20 cellular contexts compared by ENCODE assay signal in the genomic region with DNA sequence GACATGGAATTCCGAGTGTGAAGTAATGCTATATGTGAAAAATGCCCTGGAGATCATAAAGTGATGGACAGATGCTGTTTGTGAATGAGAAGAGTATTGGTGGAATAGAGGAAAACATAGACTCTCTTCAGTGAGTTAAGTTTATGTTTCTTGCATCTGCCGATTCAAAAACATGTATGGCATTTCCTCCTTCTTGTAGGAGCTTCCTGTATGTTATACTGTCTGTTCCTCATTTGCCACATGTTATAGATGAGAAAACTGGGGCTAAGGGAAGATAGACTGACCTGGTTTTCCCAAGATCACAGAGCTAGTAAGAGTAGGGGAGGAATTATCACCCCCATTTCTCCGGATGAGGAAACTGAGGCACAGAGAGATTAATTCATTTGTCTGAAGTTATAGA. TPM values are rescaled to one million over a fixed set of nuclear protein-coding genes. Genes with fewer than 3 reads are reported as not detected.
DNase-seq lines count a peak whose midpoint lies in the region; ATAC-seq and TF ChIP-seq lines count a peak whose summit lies in the region.
"Had no signal": no experiment of that assay in that cellular context is flagged by ENCODE, and none has a peak within 500 bp of the region (broad histone marks: within the 10 kb centered on the region; RNA-seq: fewer than 3 reads in every experiment).

No MANE protein-coding gene starts in this region.

- peaks cover 0 to 2% (median 0%) of the 10 kb centered on the region in 7 donors for H3K9me3 Mint-ChIP-seq in CD4-positive, CD25-positive, alpha-beta regulatory T cell
- H3K9me3 Mint-ChIP-seq in naive B cell (no peaks in the 10 kb centered on the region), glutamatergic neuron (ENCODE audit: unreplicated experiment) (no peaks in the 10 kb centered on the region)
- H3K9me3 Mint-ChIP-seq: activated T-cell treated with anti-CD3 and anti-CD28 coated beads, Interleukin-2, amount 50 U/mL, for 24 hours; CD4-positive, alpha-beta memory T cell had no signal

- H3K4me3 Mint-ChIP-seq in CD4-positive, CD25-positive, alpha-beta regulatory T cell = peak overlapping the region in 2 of 4 donors; percentile 1 to 17
- H3K4me3 Mint-ChIP-seq in naive B cell = peak overlapping the region in 7 of 8 donors; percentile 40 to 73 (median 57)
- no peak overlapping the region for H3K4me3 Mint-ChIP-seq in glutamatergic neuron (ENCODE audit: unreplicated experiment)
- H3K4me3 Mint-ChIP-seq: activated CD4-positive, alpha-beta T cell treated with anti-CD3 and anti-CD28 coated beads, Interleukin-2, amount 10 ng/mL, durations not matched to agents 7 days and 5 days; activated naive CD8-positive, alpha-beta T cell treated with anti-CD3 and anti-CD28 coated beads, Interleukin-2, amount 10 ng/mL, durations not matched to agents 7 days and 5 days; activated T-cell treated with anti-CD3 and anti-CD28 coated beads, Interleukin-2, amount 50 U/mL, for 24 hours; CD4-positive, alpha-beta memory T cell had no signal

- TF ChIP-seq CTCF in glutamatergic neuron (IDR thresholded peaks at IDR 0.05; ENCODE audit: partially characterized antibody, unreplicated experiment) = no peak

- no peaks in the 10 kb centered on the region for H3K9me3 ChIP-seq in CD4-positive, CD25-positive, alpha-beta regulatory T cell (ENCODE audit: control insufficient read depth in 2 of 2, low read length in 2 of 2)
- H3K9me3 ChIP-seq in adipocyte (ENCODE audit: control insufficient read depth, low read length) = no peaks in the 10 kb centered on the region
- H3K9me3 ChIP-seq: heart left ventricle, thoracic aorta had no signal

- no peak overlapping the region for H3K4me3 ChIP-seq in CD4-positive, CD25-positive, alpha-beta regulatory T cell (ENCODE audit: low read depth, low read length)
- H3K4me3 ChIP-seq in adipocyte (ENCODE audit: low read length) = peak overlapping the region; percentile 31
- H3K4me3 ChIP-seq: heart left ventricle, thoracic aorta had no signal

- H3K4me1 Mint-ChIP-seq in CD4-positive, CD25-positive, alpha-beta regulatory T cell = peaks cover 11 to 42% (median 27%) of the 10 kb centered on the region in 4 donors
- H3K4me1 Mint-ChIP-seq in naive B cell (peaks cover 50 to 59% (median 54%) of the 10 kb centered on the region in 3 donors), glutamatergic neuron (ENCODE audit: low read depth, unreplicated experiment) (peaks cover 3% of the 10 kb centered on the region)

- H3K4me1 ChIP-seq in CD4-positive, CD25-positive, alpha-beta regulatory T cell (ENCODE audit: control insufficient read depth, insufficient read depth, low read length, poor library complexity, severe bottlenecking) = peaks cover 19% of the 10 kb centered on the region
- peaks cover 13% of the 10 kb centered on the region for H3K4me1 ChIP-seq in adipocyte (ENCODE audit: control insufficient read depth, insufficient read depth, low read length)

- no peak overlapping the region for H3K9ac ChIP-seq in adipocyte (ENCODE audit: low read length)

- H3K36me3 Mint-ChIP-seq in CD4-positive, CD25-positive, alpha-beta regulatory T cell = peaks cover 6% of the 10 kb centered on the region
- H3K36me3 Mint-ChIP-seq in naive B cell (no peaks in the 10 kb centered on the region), glutamatergic neuron (ENCODE audit: unreplicated experiment) (no peaks in the 10 kb centered on the region)
- H3K36me3 Mint-ChIP-seq: activated naive CD8-positive, alpha-beta T cell treated with anti-CD3 and anti-CD28 coated beads, Interleukin-2, amount 10 ng/mL, durations not matched to agents 7 days and 5 days; CD4-positive, alpha-beta memory T cell had no signal

- H3K36me3 ChIP-seq in CD4-positive, CD25-positive, alpha-beta regulatory T cell (ENCODE audit: control insufficient read depth, insufficient read depth, low read length) = no peaks in the 10 kb centered on the region
- H3K36me3 ChIP-seq in adipocyte (ENCODE audit: control insufficient read depth, insufficient read depth, low read length, severe bottlenecking) = no peaks in the 10 kb centered on the region
- H3K36me3 ChIP-seq: heart left ventricle, thoracic aorta had no signal

- peak in 1 of 3 donors; percentile 28 for DNase-seq in CD4-positive, CD25-positive, alpha-beta regulatory T cell
- DNase-seq in Kasumi-1 (lab: John Stamatoyannopoulos, UW) (peak; percentile 46 to 57), adipocyte (ENCODE audit: low read depth) (peak; percentile 27), naive B cell (peak; percentile 40), cerebellum (ENCODE audit: low spot score) (no peak), glutamatergic neuron (no peak)
- DNase-seq in central memory CD4-positive, alpha-beta T cell = no peak
- DNase-seq: activated CD4-positive, alpha-beta T cell treated with anti-CD3 and anti-CD28 coated beads, Interleukin-2, amount 10 ng/mL, durations not matched to agents 7 days and 5 days; activated naive CD8-positive, alpha-beta T cell treated with anti-CD3 and anti-CD28 coated beads, Interleukin-2, amount 10 ng/mL, durations not matched to agents 7 days and 5 days; activated T-cell treated with anti-CD3 and anti-CD28 coated beads, Interleukin-2, amount 50 U/mL, for 24 hours; caudate nucleus; CD4-positive, alpha-beta memory T cell; heart left ventricle; NCI-H1092 treated with DMSO at 0.1 percent for 48 hours; NCI-H345; T-helper 1 cell had no signal

- H3K27me3 ChIP-seq in CD4-positive, CD25-positive, alpha-beta regulatory T cell (ENCODE audit: control insufficient read depth, insufficient read depth, low read length) = no peaks in the 10 kb centered on the region
- no peaks in the 10 kb centered on the region for H3K27me3 ChIP-seq in adipocyte (replicated peaks; ENCODE audit: control insufficient read depth, insufficient read depth, low read length)
- H3K27me3 ChIP-seq: heart left ventricle had no signal

- peaks cover 4% of the 10 kb centered on the region for H3K27me3 Mint-ChIP-seq in CD4-positive, CD25-positive, alpha-beta regulatory T cell
- no peaks in the 10 kb centered on the region for H3K27me3 Mint-ChIP-seq in naive B cell
- peaks cover 4% of the 10 kb centered on the region for H3K27me3 Mint-ChIP-seq in glutamatergic neuron (ENCODE audit: unreplicated experiment)
- H3K27me3 Mint-ChIP-seq: activated naive CD8-positive, alpha-beta T cell treated with anti-CD3 and anti-CD28 coated beads, Interleukin-2, amount 10 ng/mL, durations not matched to agents 7 days and 5 days; activated T-cell treated with anti-CD3 and anti-CD28 coated beads, Interleukin-2, amount 50 U/mL, for 24 hours; CD4-positive, alpha-beta memory T cell had no signal

- H3K27ac Mint-ChIP-seq in CD4-positive, CD25-positive, alpha-beta regulatory T cell = peak overlapping the region; percentile 69 to 87 (median 70)
- H3K27ac Mint-ChIP-seq in naive B cell = peak overlapping the region in 5 of 6 donors; percentile 0 to 79 (median 71)
- no peak overlapping the region for H3K27ac Mint-ChIP-seq in glutamatergic neuron (ENCODE audit: unreplicated experiment)
- H3K27ac Mint-ChIP-seq: activated CD4-positive, alpha-beta T cell treated with anti-CD3 and anti-CD28 coated beads, Interleukin-2, amount 10 ng/mL, durations not matched to agents 7 days and 5 days; activated naive CD8-positive, alpha-beta T cell treated with anti-CD3 and anti-CD28 coated beads, Interleukin-2, amount 10 ng/mL, durations not matched to agents 7 days and 5 days; activated T-cell treated with anti-CD3 and anti-CD28 coated beads, Interleukin-2, amount 50 U/mL, for 24 hours had no signal

- ATAC-seq in CD4-positive, CD25-positive, alpha-beta regulatory T cell (ENCODE audit: low read depth in 2 of 2) = no peak
- ATAC-seq in naive B cell (ENCODE audit: low read depth in 2 of 2) (peak; percentile 80 to 88), GM18873 (IDR thresholded peaks at IDR 0.05; ENCODE audit: low FRiP score, unreplicated experiment) (no peak)
- ATAC-seq: Panc1 had no signal

- H3K27ac ChIP-seq in CD4-positive, CD25-positive, alpha-beta regulatory T cell (ENCODE audit: insufficient read depth, low read length, poor library complexity, severe bottlenecking) = no peak overlapping the region
- H3K27ac ChIP-seq: thoracic aorta had no signal

RNA-seq across cellular contexts. Expression of gene IL20, which starts 41.1 kb away (rescaled TPM):
- total RNA-seq in CD4-positive, CD25-positive, alpha-beta regulatory T cell = not detected
- polyA plus RNA-seq in CD4-positive, CD25-positive, alpha-beta regulatory T cell = not detected
- not detected for polyA plus RNA-seq in naive B cell (ENCODE audit: low read depth in 6 of 6)
- total RNA-seq in cerebellum = not detected
- not detected for total RNA-seq in glutamatergic neuron (ENCODE audit: unreplicated experiment)
- total RNA-seq: activated CD4-positive, alpha-beta T cell treated with anti-CD3 and anti-CD28 coated beads, Interleukin-2, amount 10 ng/mL, durations not matched to agents 7 days and 5 days; activated naive CD8-positive, alpha-beta T cell treated with anti-CD3 and anti-CD28 coated beads, Interleukin-2, amount 10 ng/mL, durations not matched to agents 7 days and 5 days; CD4-positive, alpha-beta memory T cell; heart left ventricle; HT1080; thoracic aorta had no signal
- polyA plus RNA-seq: CD4-positive, alpha-beta memory T cell; heart left ventricle had no signal

RNA-seq across cellular contexts. Expression of gene IL10, which starts 52.0 kb away (rescaled TPM):
- total RNA-seq in CD4-positive, CD25-positive, alpha-beta regulatory T cell = 7.0 TPM
- 1 to 10 TPM in 2 of 4 donors, under 1 TPM in 2; 0.60 to 4.4 (median 2.0) TPM for polyA plus RNA-seq in CD4-positive, CD25-positive, alpha-beta regulatory T cell
- polyA plus RNA-seq in naive B cell (ENCODE audit: low read depth in 6 of 6) = under 1 TPM in 2 of 6 donors, not detected in 4; 0.17 to 0.31 TPM
- 0.18 TPM for total RNA-seq in cerebellum
- total RNA-seq in glutamatergic neuron (ENCODE audit: unreplicated experiment) = not detected
- total RNA-seq: HT1080 had no signal

RNA-seq across cellular contexts. Expression of gene IL19, which starts 53.8 kb away (rescaled TPM):
- not detected for total RNA-seq in CD4-positive, CD25-positive, alpha-beta regulatory T cell
- polyA plus RNA-seq in CD4-positive, CD25-positive, alpha-beta regulatory T cell = not detected
- not detected for polyA plus RNA-seq in naive B cell (ENCODE audit: low read depth in 6 of 6)
- total RNA-seq in cerebellum (not detected), glutamatergic neuron (ENCODE audit: unreplicated experiment) (not detected)
- total RNA-seq: activated CD4-positive, alpha-beta T cell treated with anti-CD3 and anti-CD28 coated beads, Interleukin-2, amount 10 ng/mL, durations not matched to agents 7 days and 5 days; activated naive CD8-positive, alpha-beta T cell treated with anti-CD3 and anti-CD28 coated beads, Interleukin-2, amount 10 ng/mL, durations not matched to agents 7 days and 5 days; CD4-positive, alpha-beta memory T cell; heart left ventricle; HT1080; thoracic aorta had no signal
- polyA plus RNA-seq: CD4-positive, alpha-beta memory T cell; heart left ventricle had no signal

Comparison
In these comparisons a context has a peak if more than half of its experiments do, and no peak if none do; other contexts are left out.
1. ATAC-seq: peak in naive B cell (2 of 2); none in CD4-positive, CD25-positive, alpha-beta regulatory T cell (0 of 2) and GM18873 (single experiment).
2. DNase-seq: peak in Kasumi-1 (2 of 2), adipocyte (single experiment) and naive B cell (single experiment); none in central memory CD4-positive, alpha-beta T cell (single experiment), cerebellum (single experiment) and glutamatergic neuron (single experiment).